In the genomic region with DNA sequence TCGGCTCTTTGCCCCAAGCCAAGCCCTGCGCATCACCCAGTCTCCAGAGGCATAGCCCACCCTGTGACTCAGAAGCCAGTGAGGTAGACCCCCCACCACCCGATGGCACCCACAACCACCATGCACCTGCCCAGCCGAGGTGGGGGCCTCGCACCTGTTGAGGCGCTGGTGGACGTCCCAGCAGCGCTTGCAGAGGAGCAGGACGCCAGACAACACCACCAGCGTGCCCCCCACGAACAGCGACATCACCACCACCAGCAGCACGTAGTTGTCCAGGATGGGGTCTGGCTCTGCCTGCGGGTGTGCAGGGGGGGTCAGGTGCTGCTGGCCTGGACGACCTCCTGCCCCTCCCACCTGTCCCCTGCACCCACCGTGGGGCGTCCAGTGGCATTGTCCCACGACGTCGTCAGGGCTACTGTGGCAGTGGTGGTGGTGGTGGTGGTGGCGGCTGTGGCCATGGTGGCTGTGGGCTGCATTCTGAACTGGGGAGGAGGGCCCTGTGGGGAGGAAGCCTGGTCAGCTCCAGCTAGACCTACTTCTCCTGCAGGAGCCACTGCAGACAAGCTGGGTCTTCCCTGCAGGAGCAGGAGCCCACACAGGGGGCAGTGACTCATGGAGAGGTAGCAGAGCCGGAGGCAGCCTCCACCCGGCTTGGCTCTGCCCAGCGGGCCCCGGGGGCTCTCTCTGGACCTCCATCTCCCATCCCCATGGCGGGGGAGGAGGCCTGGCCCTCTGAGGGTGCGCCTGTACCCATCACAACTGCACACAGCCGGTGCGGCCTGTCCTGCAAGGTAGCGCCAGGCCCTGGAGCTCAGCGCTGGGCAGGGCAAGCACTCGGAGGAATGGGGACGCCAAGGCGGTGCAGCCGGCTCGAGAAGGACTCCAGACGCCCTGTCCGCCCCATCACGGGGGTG, we compare ENCODE assay signal across 11 cellular contexts. TPM values are rescaled to one million over a fixed set of nuclear protein-coding genes. Genes with fewer than 3 reads are reported as not detected.
DNase-seq lines count a peak whose midpoint lies in the region; ATAC-seq, FAIRE-seq and TF ChIP-seq lines count a peak whose summit lies in the region.
"Had no signal": no experiment of that assay in that cellular context is flagged by ENCODE, and none has a peak within 500 bp of the region (broad histone marks: within the 10 kb centered on the region; RNA-seq: fewer than 3 reads in every experiment).

No MANE protein-coding gene starts in this region.

- CTCF ChIA-PET in A549 (lab: Yijun Ruan, JAX) = interaction anchor here (0.9 to 4.2 kb wide), 5 partner anchors 13 to 122 kb away, joined by 3 to 26 read pairs (median 4); no protein-coding TSS in a partner anchor
- CTCF ChIA-PET in CD4-positive, alpha-beta T cell (lab: Charles Lee) = no interaction called here

- POLR2A ChIA-PET in A549 (lab: Yijun Ruan, JAX) = no interaction called here
- POLR2A ChIA-PET in CD4-positive, alpha-beta T cell (lab: Charles Lee) = no interaction called here

- intact Hi-C loops in CD4-positive, alpha-beta T cell (cut with DNase I, micrococcal nuclease) = no loop called here

- TF ChIP-seq CTCF in A549 (IDR thresholded peaks at IDR 0.05) = no peak
- no peak for TF ChIP-seq CTCF in astrocyte of the spinal cord (IDR thresholded peaks at IDR 0.05; ENCODE audit: low read depth, low read length)
- TF ChIP-seq CTCF in CD4-positive, alpha-beta T cell (IDR thresholded peaks at IDR 0.05) = no peak

- H3K36me3 Mint-ChIP-seq in CD4-positive, alpha-beta T cell (ENCODE audit: low read depth) = no peaks in the 10 kb centered on the region

- no peak for TF ChIP-seq POLR2A in A549 (IDR thresholded peaks at IDR 0.05; ENCODE audit: low read length)

- in situ Hi-C loops in astrocyte of the spinal cord (cut with HindIII; ENCODE audit: low sequenced_read_pairs) = no loop called here

- H3K27ac ChIP-seq in A549 = peak overlapping the region in 1 of 2 experiments; percentile 97; a peak in 3 of 6 replicates
- no peak overlapping the region for H3K27ac ChIP-seq in CD4-positive, alpha-beta T cell (ENCODE audit: low read depth, low read length)

- ATAC-seq in A549 = peak in 1 of 2 experiments; percentile 25; a peak in 3 of 6 replicates
- no peak for ATAC-seq in CD4-positive, alpha-beta T cell (ENCODE audit: poor library complexity)

- no peaks in the 10 kb centered on the region for H3K9me3 ChIP-seq in A549
- no peaks in the 10 kb centered on the region for H3K9me3 ChIP-seq in CD4-positive, alpha-beta T cell (ENCODE audit: control insufficient read depth, low read length)
- H3K9me3 ChIP-seq: MG63, stomach had no signal

- WGBS in A549 (ENCODE audit: missing lambda C conversion rate) = 90% methylated on average over 18 of the region's 39 CpGs

- TF ChIP-seq RAD21 in A549 (conservative IDR thresholded peaks at IDR 0.05 in 1 of 2, IDR thresholded peaks at IDR 0.05 in 1 of 2) = no peak

- no peak overlapping the region for H3K27ac Mint-ChIP-seq in CD4-positive, alpha-beta T cell

- H3K4me1 ChIP-seq in A549 = peaks cover 32% of the 10 kb centered on the region

- no peaks in the 10 kb centered on the region for H3K9me3 Mint-ChIP-seq in CD4-positive, alpha-beta T cell

- peak overlapping the region; percentile 95 for H3K4me2 ChIP-seq in A549

- no peak for DNase-seq in A549 (ENCODE audit: low read depth in 1 of 2, low spot score in 1 of 2)
- DNase-seq in HT-29 (ENCODE audit: low spot score) = peak; percentile 1
- DNase-seq in astrocyte of the spinal cord (ENCODE audit: low read depth, low spot score) = peak; percentile 61
- DNase-seq in iris pigment epithelial cell (ENCODE audit: low read depth) = peak; percentile 52
- no peak for DNase-seq in middle frontal gyrus (ENCODE audit: extremely low spot score, low spot score)
- DNase-seq in CD4-positive, alpha-beta T cell = no peak
- no peak for DNase-seq in NCI-H1105 (lab: John Stamatoyannopoulos, UW)
- no peak for DNase-seq in activated effector memory CD4-positive, alpha-beta T cell treated with Interleukin-2 at 50 U/mL for 16 hours
- DNase-seq: MG63, small intestine, stomach had no signal

- no peak overlapping the region for H3K4me3 Mint-ChIP-seq in CD4-positive, alpha-beta T cell

- peaks cover 9% of the 10 kb centered on the region for H3K27me3 Mint-ChIP-seq in CD4-positive, alpha-beta T cell

- no peak for TF ChIP-seq EP300 in A549 (IDR thresholded peaks at IDR 0.05)

- peaks cover 6% of the 10 kb centered on the region for H3K27me3 ChIP-seq in CD4-positive, alpha-beta T cell (ENCODE audit: control insufficient read depth, insufficient read depth, low read length)
- H3K27me3 ChIP-seq: MG63 had no signal

- no peak for FAIRE-seq in A549 (lab: Jason Lieb, UNC)
- FAIRE-seq: small intestine had no signal

- peaks cover 14% of the 10 kb centered on the region for H3K4me1 Mint-ChIP-seq in CD4-positive, alpha-beta T cell (ENCODE audit: low read depth)

- peak overlapping the region; percentile 63; the same call in 2 of the 3 replicates for H3K4me3 ChIP-seq in A549
- H3K4me3 ChIP-seq in astrocyte of the spinal cord (ENCODE audit: low read depth, low read length) = peak overlapping the region; percentile 37

TF ChIP-seq in A549, 52 proteins besides CTCF, POLR2A, EP300 and RAD21 (continues in another document):
- TF ChIP-seq, protein P1, sequence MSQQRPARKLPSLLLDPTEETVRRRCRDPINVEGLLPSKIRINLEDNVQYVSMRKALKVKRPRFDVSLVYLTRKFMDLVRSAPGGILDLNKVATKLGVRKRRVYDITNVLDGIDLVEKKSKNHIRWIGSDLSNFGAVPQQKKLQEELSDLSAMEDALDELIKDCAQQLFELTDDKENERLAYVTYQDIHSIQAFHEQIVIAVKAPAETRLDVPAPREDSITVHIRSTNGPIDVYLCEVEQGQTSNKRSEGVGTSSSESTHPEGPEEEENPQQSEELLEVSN (IDR thresholded peaks at IDR 0.05; ENCODE audit: borderline replicate concordance, low read depth) = no peak
- no peak for TF ChIP-seq MAZ (IDR thresholded peaks at IDR 0.05; ENCODE audit: borderline replicate concordance, low read depth, low read length)
- no peak for TF ChIP-seq FOSB (CRISPR knock-in tag; IDR thresholded peaks at IDR 0.05)
- TF ChIP-seq, protein P2, sequence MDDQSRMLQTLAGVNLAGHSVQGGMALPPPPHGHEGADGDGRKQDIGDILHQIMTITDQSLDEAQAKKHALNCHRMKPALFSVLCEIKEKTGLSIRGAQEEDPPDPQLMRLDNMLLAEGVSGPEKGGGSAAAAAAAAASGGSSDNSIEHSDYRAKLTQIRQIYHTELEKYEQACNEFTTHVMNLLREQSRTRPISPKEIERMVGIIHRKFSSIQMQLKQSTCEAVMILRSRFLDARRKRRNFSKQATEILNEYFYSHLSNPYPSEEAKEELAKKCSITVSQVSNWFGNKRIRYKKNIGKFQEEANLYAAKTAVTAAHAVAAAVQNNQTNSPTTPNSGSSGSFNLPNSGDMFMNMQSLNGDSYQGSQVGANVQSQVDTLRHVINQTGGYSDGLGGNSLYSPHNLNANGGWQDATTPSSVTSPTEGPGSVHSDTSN (IDR thresholded peaks at IDR 0.05) = no peak
- TF ChIP-seq CBX2 (IDR thresholded peaks at IDR 0.05; ENCODE audit: borderline replicate concordance, low read depth) = no peak
- no peak for TF ChIP-seq POLR2AphosphoS2 (conservative IDR thresholded peaks at IDR 0.05; ENCODE audit: low read length)

RNA-seq across cellular contexts. Expression of a gene that starts 1.9 kb away (rescaled TPM):
- polyA plus RNA-seq in A549 (2011; rRNA removed) = 0.19 and 0.30 TPM in 2 replicates
- polyA plus RNA-seq in A549 (2012; cell fraction: cytosol; rRNA removed) = 1.3 and 2.3 TPM in 2 replicates
- 4.5 and 8.2 TPM in 2 replicates for polyA plus RNA-seq in A549 (2012; cell fraction: nucleus; rRNA removed)
- polyA plus RNA-seq in A549 (2017; fragmentation: RNase III; extraction: RNeasy Plus Mini Kit Qiagen cat#74134 plus additional on column Dnase treatment) = 1.7 to 2.0 TPM (median 1.9 TPM) in 3 replicates
- polyA minus RNA-seq in A549 (2011; rRNA and poly(A)+ RNA removed) = 0.21 and 0.24 TPM in 2 replicates
- total RNA-seq in HT-29 (2014; rRNA removed; shearing (Covaris generic)) = 2.4 and 3.9 TPM in 2 replicates
- total RNA-seq in CD4-positive, alpha-beta T cell = under 1 TPM in 1 of 2 experiments, not detected in 1; 0.22 TPM

RNA-seq across cellular contexts. Expression of a gene that starts 5.7 kb away (rescaled TPM):
- polyA plus RNA-seq in A549 (2011; rRNA removed) (18.5 and 28.7 TPM in 2 replicates), A549 (2017; fragmentation: RNase III; extraction: RNeasy Plus Mini Kit Qiagen cat#74134 plus additional on column Dnase treatment) (96.9 to 101 TPM (median 99.7 TPM) in 3 replicates)
- polyA plus RNA-seq in A549 (2012; cell fraction: cytosol; rRNA removed) = 158 and 210 TPM in 2 replicates
- polyA plus RNA-seq in A549 (2012; cell fraction: nucleus; rRNA removed) = 114 and 225 TPM in 2 replicates
- 12.4 and 18.2 TPM in 2 replicates for polyA minus RNA-seq in A549 (2011; rRNA and poly(A)+ RNA removed)
- 142 and 159 TPM in 2 replicates for total RNA-seq in HT-29 (2014; rRNA removed; shearing (Covaris generic))
- total RNA-seq in CD4-positive, alpha-beta T cell = 10 to 100 TPM; 77.6 to 92.6 TPM

RNA-seq across cellular contexts. Expression of a gene that starts 12.5 kb away (rescaled TPM):
- polyA plus RNA-seq in A549 (2011; rRNA removed) (9.1 and 11.8 TPM in 2 replicates), A549 (2017; fragmentation: RNase III; extraction: RNeasy Plus Mini Kit Qiagen cat#74134 plus additional on column Dnase treatment) (27.7 to 33.4 TPM (median 31.4 TPM) in 3 replicates)
- polyA plus RNA-seq in A549 (2012; cell fraction: cytosol; rRNA removed) = 17.7 and 27.8 TPM in 2 replicates
- polyA plus RNA-seq in A549 (2012; cell fraction: nucleus; rRNA removed) = 45.7 and 73.9 TPM in 2 replicates
- polyA minus RNA-seq in A549 (2011; rRNA and poly(A)+ RNA removed) = 23.7 and 25.2 TPM in 2 replicates
- 32.5 and 38.6 TPM in 2 replicates for total RNA-seq in HT-29 (2014; rRNA removed; shearing (Covaris generic))
- total RNA-seq in CD4-positive, alpha-beta T cell = 100 to 1,000 TPM; 214 to 228 TPM

RNA-seq across cellular contexts. Expression of a gene that starts 30.3 kb away (rescaled TPM):
- 12.2 and 16.2 TPM in 2 replicates for polyA plus RNA-seq in A549 (2011; rRNA removed)
- 35.2 and 42.6 TPM in 2 replicates for polyA plus RNA-seq in A549 (2012; cell fraction: cytosol; rRNA removed)
- polyA plus RNA-seq in A549 (2012; cell fraction: nucleus; rRNA removed) = 108 and 121 TPM in 2 replicates
- 33.6 to 34.2 TPM (median 34.0 TPM) in 3 replicates for polyA plus RNA-seq in A549 (2017; fragmentation: RNase III; extraction: RNeasy Plus Mini Kit Qiagen cat#74134 plus additional on column Dnase treatment)
- 18.6 and 21.3 TPM in 2 replicates for polyA minus RNA-seq in A549 (2011; rRNA and poly(A)+ RNA removed)
- total RNA-seq in HT-29 (2014; rRNA removed; shearing (Covaris generic)) = 101 and 114 TPM in 2 replicates
- total RNA-seq in CD4-positive, alpha-beta T cell = 10 to 100 TPM; 49.7 to 53.0 TPM

RNA-seq across cellular contexts. Expression of a gene that starts 33.2 kb away (rescaled TPM):
- polyA plus RNA-seq in A549 (2011; rRNA removed) (92.4 and 151 TPM in 2 replicates), A549 (2017; fragmentation: RNase III; extraction: RNeasy Plus Mini Kit Qiagen cat#74134 plus additional on column Dnase treatment) (178 to 201 TPM (median 189 TPM) in 3 replicates)
- polyA plus RNA-seq in A549 (2012; cell fraction: cytosol; rRNA removed) = 111 and 147 TPM in 2 replicates
- polyA plus RNA-seq in A549 (2012; cell fraction: nucleus; rRNA removed) = 246 and 410 TPM in 2 replicates
- 38.3 and 44.0 TPM in 2 replicates for polyA minus RNA-seq in A549 (2011; rRNA and poly(A)+ RNA removed)
- 72.3 and 72.7 TPM in 2 replicates for total RNA-seq in HT-29 (2014; rRNA removed; shearing (Covaris generic))
- 100 to 1,000 TPM; 614 to 628 TPM for total RNA-seq in CD4-positive, alpha-beta T cell

Comparison
In these comparisons a context has a peak if more than half of its experiments do, and no peak if none do; other contexts are left out.
1. DNase-seq: peak in HT-29 (single experiment), astrocyte of the spinal cord (single experiment) and iris pigment epithelial cell (single experiment); none in A549 (0 of 2), middle frontal gyrus (single experiment), CD4-positive, alpha-beta T cell (0 of 10), NCI-H1105 (single experiment) and activated effector memory CD4-positive, alpha-beta T cell treated with Interleukin-2 at 50 U/mL for 16 hours (single experiment).